ENCODE assay signal across 1 cellular context in genomic region chr4:146520894-146521542, GRCh38.
TF ChIP-seq lines count a peak whose summit lies in the region.

No MANE protein-coding gene starts in this region.

TF ChIP-seq in K562, 482 proteins besides CTCF, POLR2A, EP300 and RAD21 (continued from another document and continues in another):
- TF ChIP-seq CREB3L1 (IDR thresholded peaks at IDR 0.05; ENCODE audit: borderline replicate concordance, low read depth) (peak; percentile 88), ZEB2 (IDR thresholded peaks at IDR 0.05) (peak; percentile 41; the same call in 1 of the 2 replicates), HMBOX1 (IDR thresholded peaks at IDR 0.05) (peak; percentile 91), RBFOX2 (IDR thresholded peaks at IDR 0.05; ENCODE audit: low read depth, low read length) (peak; percentile 20; the same call in 1 of the 2 replicates), POLR2H (tag; IDR thresholded peaks at IDR 0.05; ENCODE audit: low read depth) (peak; percentile 70; the same call in 1 of the 2 replicates), SUPT5H (IDR thresholded peaks at IDR 0.05) (peak; percentile 29; the same call in 1 of the 2 replicates), AFF4 (CRISPR knock-in tag; IDR thresholded peaks at IDR 0.05) (0 out of 2 replicates have a peak, but pooled peaks have one; percentile 68), MEIS2 (IDR thresholded peaks at IDR 0.05; ENCODE audit: partially characterized antibody) (peak; percentile 10), DPF2 (IDR thresholded peaks at IDR 0.05) (peak; percentile 19; the same call in 1 of the 2 replicates), TAF1 (IDR thresholded peaks at IDR 0.05; ENCODE audit: control insufficient read depth, extremely low read depth, insufficient read depth, low read length, severe bottlenecking) (peak; percentile 51), E2F8 (IDR thresholded peaks at IDR 0.05; ENCODE audit: low read depth, partially characterized antibody) (peak; percentile 26), TBP (optimal IDR thresholded peaks at IDR 0.05; ENCODE audit: low read depth, low read length) (peak; percentile 55), NCOR1 (IDR thresholded peaks at IDR 0.05) (peak; percentile 22), MAFF (IDR thresholded peaks at IDR 0.05; ENCODE audit: low read length) (no peak), JUND (IDR thresholded peaks at IDR 0.05; ENCODE audit: borderline replicate concordance, low read depth, low read length) (peak; percentile 15; the same call in 1 of the 2 replicates), JUND (tag; IDR thresholded peaks at IDR 0.05; ENCODE audit: borderline replicate concordance, low read depth, low read length) (no peak), EGR1 (conservative IDR thresholded peaks at IDR 0.05) (peak; percentile 73), ZNF384 (IDR thresholded peaks at IDR 0.05; ENCODE audit: low read depth, low read length) (peak; percentile 82), SIN3A (IDR thresholded peaks at IDR 0.05; ENCODE audit: borderline replicate concordance in 2 of 2, control insufficient read depth in 1 of 2, low read depth in 2 of 2, low read length in 2 of 2) (peak in 1 of 2 experiments; percentile 62; a peak in 1 of 4 replicates), CTBP1 (IDR thresholded peaks at IDR 0.05; ENCODE audit: borderline replicate concordance) (peak; percentile 40; the same call in 1 of the 2 replicates), CXXC5 (CRISPR knock-in tag; IDR thresholded peaks at IDR 0.05) (no peak), NR1H2 (CRISPR knock-in tag; IDR thresholded peaks at IDR 0.05) (no peak), MYC (IDR thresholded peaks at IDR 0.05; ENCODE audit: low read depth, low read length) (peak; percentile 64; the same call in 1 of the 2 replicates), MYC (CRISPR knock-in tag; IDR thresholded peaks at IDR 0.05; ENCODE audit: borderline replicate concordance, low read depth) (no peak), CREB1 (IDR thresholded peaks at IDR 0.05) (no peak), CREB1 (CRISPR knock-in tag; IDR thresholded peaks at IDR 0.05) (peak; percentile 22; the same call in 1 of the 2 replicates), RFX1 (IDR thresholded peaks at IDR 0.05) (peak; percentile 28), ELF1 (tag; IDR thresholded peaks at IDR 0.05) (peak; percentile 56), SMARCA4 (IDR thresholded peaks at IDR 0.05) (0 out of 2 replicates have a peak, but pooled peaks have one; percentile 19), PML (IDR thresholded peaks at IDR 0.05; ENCODE audit: low read length) (peak; percentile 36; the same call in 1 of the 2 replicates), GABPB1 (CRISPR knock-in tag; IDR thresholded peaks at IDR 0.05) (0 out of 2 replicates have a peak, but pooled peaks have one; percentile 1), BCLAF1 (IDR thresholded peaks at IDR 0.05; ENCODE audit: borderline replicate concordance in 1 of 2, control insufficient read depth in 1 of 2, low read depth in 2 of 2, low read length in 1 of 2) (0 out of 4 replicates have a peak, but pooled peaks of 1 of the 2 experiments have one; percentile 31), BHLHE40 (IDR thresholded peaks at IDR 0.05; ENCODE audit: low read length) (0 out of 2 replicates have a peak, but pooled peaks have one; percentile 9), MAX (CRISPR knock-in tag; IDR thresholded peaks at IDR 0.05) (no peak), TFE3 (CRISPR knock-in tag; IDR thresholded peaks at IDR 0.05) (no peak), POLR2B (IDR thresholded peaks at IDR 0.05; ENCODE audit: low read depth, partially characterized antibody) (peak; percentile 51), HLTF (IDR thresholded peaks at IDR 0.05) (no peak), ARID3A (IDR thresholded peaks at IDR 0.05; ENCODE audit: borderline replicate concordance, low read depth, low read length) (0 out of 2 replicates have a peak, but pooled peaks have one; percentile 22), EP400 (IDR thresholded peaks at IDR 0.05) (peak; percentile 82), SAFB (IDR thresholded peaks at IDR 0.05; ENCODE audit: borderline replicate concordance, low read depth, low read length) (no peak), ETV6 (IDR thresholded peaks at IDR 0.05; ENCODE audit: borderline replicate concordance in 1 of 2, low read depth in 2 of 2, low read length in 1 of 2) (0 out of 4 replicates have a peak, but pooled peaks of 1 of the 2 experiments have one; percentile 22), ETV6 (CRISPR knock-in tag; IDR thresholded peaks at IDR 0.05; ENCODE audit: borderline replicate concordance) (no peak), PKNOX1 (IDR thresholded peaks at IDR 0.05) (peak; percentile 26; the same call in 1 of the 2 replicates), SRF (CRISPR knock-in tag; IDR thresholded peaks at IDR 0.05) (peak in 1 of 2 experiments; percentile 56; a peak in 1 of 4 replicates)
